18 cellular contexts compared by ENCODE assay signal in genomic region chr11:69657456-69657910, GRCh38. TPM values are rescaled to one million over a fixed set of nuclear protein-coding genes. Genes with fewer than 3 reads are reported as not detected.
DNase-seq lines count a peak whose midpoint lies in the region; ATAC-seq and TF ChIP-seq lines count a peak whose summit lies in the region.
"Had no signal": no experiment of that assay in that cellular context is flagged by ENCODE, and none has a peak within 500 bp of the region (broad histone marks: within the 10 kb centered on the region; RNA-seq: fewer than 3 reads in every experiment).

No MANE protein-coding gene starts in this region.

- H3K9me3 Mint-ChIP-seq in activated T-cell treated with anti-CD3 and anti-CD28 coated beads, Interleukin-2, amount 50 U/mL, for 72 hours = no peaks in the 10 kb centered on the region
- no peaks in the 10 kb centered on the region for H3K9me3 Mint-ChIP-seq in stimulated activated naive CD8-positive, alpha-beta T cell treated with anti-CD3 and anti-CD28 coated beads, Interleukin-15, amount 100 ng/mL, for 72 hours

- no peaks in the 10 kb centered on the region for H3K4me1 ChIP-seq in lower lobe of right lung
- peaks cover 0 to 15% (median 8%) of the 10 kb centered on the region in 6 donors for H3K4me1 ChIP-seq in spleen

- H3K4me3 Mint-ChIP-seq in activated T-cell treated with anti-CD3 and anti-CD28 coated beads, Interleukin-2, amount 50 U/mL, for 72 hours = no peak overlapping the region
- no peak overlapping the region for H3K4me3 Mint-ChIP-seq in stimulated activated naive CD8-positive, alpha-beta T cell treated with anti-CD3 and anti-CD28 coated beads, Interleukin-15, amount 100 ng/mL, for 72 hours

- no peak for TF ChIP-seq CTCF in lower lobe of right lung (IDR thresholded peaks at IDR 0.05)
- TF ChIP-seq CTCF in spleen (IDR thresholded peaks at IDR 0.05 in 8 of 11, conservative IDR thresholded peaks at IDR 0.05 in 3 of 11) = no peak

- H3K27ac ChIP-seq in SK-N-MC (0 out of 2 replicates have a peak overlapping the region, but pooled peaks have one; percentile 36), lower lobe of right lung (no peak overlapping the region), spleen (no peak overlapping the region)
- H3K27ac ChIP-seq: BLaER1 treated with 17β-estradiol and CSF1 and Interleukin-3, amounts not matched to agents 10 nM and 100 nM had no signal

- H3K4me3 ChIP-seq in SK-N-MC = no peak overlapping the region
- no peak overlapping the region for H3K4me3 ChIP-seq in lower lobe of right lung
- no peak overlapping the region for H3K4me3 ChIP-seq in spleen
- H3K4me3 ChIP-seq: BLaER1 treated with 17β-estradiol and CSF1 and Interleukin-3, amounts not matched to agents 10 nM and 100 nM had no signal

- H3K27ac Mint-ChIP-seq in activated T-cell treated with anti-CD3 and anti-CD28 coated beads, Interleukin-2, amount 50 U/mL, for 72 hours = no peak overlapping the region
- no peak overlapping the region for H3K27ac Mint-ChIP-seq in stimulated activated naive CD8-positive, alpha-beta T cell treated with anti-CD3 and anti-CD28 coated beads, Interleukin-15, amount 100 ng/mL, for 72 hours

- 85 to 92% (median 90%) methylated on average over 10 to 14 of the region's 14 CpGs for WGBS in spleen, 5 donors

- H3K36me3 Mint-ChIP-seq in activated T-cell treated with anti-CD3 and anti-CD28 coated beads, Interleukin-2, amount 50 U/mL, for 72 hours (ENCODE audit: insufficient read depth in 2 of 2) = no peaks in the 10 kb centered on the region

- intact Hi-C loops in lower lobe of right lung (cut with DNase I) = loop anchor here (10.0 kb wide), 1 partner anchor 553 kb away; no protein-coding TSS in a partner anchor
- intact Hi-C loops in spleen (cut with DNase I; ENCODE audit: low total_unique reads) = no loop called here

- H3K36me3 ChIP-seq in SK-N-MC (ENCODE audit: insufficient read depth, low read length) = peaks cover 18% of the 10 kb centered on the region
- peaks cover 25% of the 10 kb centered on the region for H3K36me3 ChIP-seq in lower lobe of right lung
- peaks cover 0 to 38% (median 10%) of the 10 kb centered on the region in 6 donors for H3K36me3 ChIP-seq in spleen

- H3K4me1 Mint-ChIP-seq in activated T-cell treated with anti-CD3 and anti-CD28 coated beads, Interleukin-2, amount 50 U/mL, for 72 hours (ENCODE audit: low read depth) = no peaks in the 10 kb centered on the region
- no peaks in the 10 kb centered on the region for H3K4me1 Mint-ChIP-seq in stimulated activated naive CD8-positive, alpha-beta T cell treated with anti-CD3 and anti-CD28 coated beads, Interleukin-15, amount 100 ng/mL, for 72 hours

- H3K9me3 ChIP-seq in SK-N-MC (ENCODE audit: low read depth, low read length) (no peaks in the 10 kb centered on the region), lower lobe of right lung (no peaks in the 10 kb centered on the region), spleen (no peaks in the 10 kb centered on the region)
- H3K9me3 ChIP-seq: BLaER1 treated with 17β-estradiol and CSF1 and Interleukin-3, amounts not matched to agents 10 nM and 100 nM had no signal

- H3K27me3 Mint-ChIP-seq in activated T-cell treated with anti-CD3 and anti-CD28 coated beads, Interleukin-2, amount 50 U/mL, for 72 hours (ENCODE audit: low read depth) = no peaks in the 10 kb centered on the region
- no peaks in the 10 kb centered on the region for H3K27me3 Mint-ChIP-seq in stimulated activated naive CD8-positive, alpha-beta T cell treated with anti-CD3 and anti-CD28 coated beads, Interleukin-15, amount 100 ng/mL, for 72 hours

- no peak for ATAC-seq in activated T-cell treated with anti-CD3 and anti-CD28 coated beads, Interleukin-2, amount 50 U/mL, for 72 hours (replicated peaks in 1 of 2)
- no peak for ATAC-seq in lower lobe of right lung
- no peak for ATAC-seq in HG02973 (IDR thresholded peaks at IDR 0.05; ENCODE audit: unreplicated experiment)
- no peak for ATAC-seq in stimulated activated naive CD8-positive, alpha-beta T cell treated with anti-CD3 and anti-CD28 coated beads, Interleukin-15, amount 100 ng/mL, for 72 hours
- ATAC-seq: Panc1 had no signal

- H3K27me3 ChIP-seq in lower lobe of right lung (ENCODE audit: low read depth) (no peaks in the 10 kb centered on the region), spleen (replicated peaks in 1 of 7) (no peaks in the 10 kb centered on the region)
- H3K27me3 ChIP-seq: BLaER1 treated with 17β-estradiol and CSF1 and Interleukin-3, amounts not matched to agents 10 nM and 100 nM had no signal

- no peak for TF ChIP-seq POLR2A in spleen (IDR thresholded peaks at IDR 0.05)

- H3K9ac ChIP-seq in SK-N-MC (ENCODE audit: insufficient read length) = no peak overlapping the region
- H3K9ac ChIP-seq: BLaER1 treated with 17β-estradiol and CSF1 and Interleukin-3, amounts not matched to agents 10 nM and 100 nM had no signal

- peak; percentile 13 for DNase-seq in activated T-cell treated with anti-CD3 and anti-CD28 coated beads, Interleukin-2, amount 50 U/mL, for 1 hour
- no peak for DNase-seq in activated T-cell treated with anti-CD3 and anti-CD28 coated beads, Interleukin-2, amount 50 U/mL, for 72 hours
- DNase-seq in SK-N-MC (ENCODE audit: low read depth, low spot score) (no peak), lower lobe of right lung (peak; percentile 22), spleen (peak; percentile 62), inferior parietal cortex (ENCODE audit: extremely low spot score) (no peak)
- no peak for DNase-seq in stimulated activated naive CD8-positive, alpha-beta T cell treated with anti-CD3 and anti-CD28 coated beads, Interleukin-15, amount 100 ng/mL, for 72 hours
- DNase-seq: activated CD4-positive, alpha-beta T cell treated with anti-CD3 and anti-CD28 coated beads for 48 hours; DMS153; NCI-H1417 treated with DMSO at 0.1 percent for 48 hours; NCI-H82; nucleus accumbens had no signal

RNA-seq across cellular contexts. Expression of gene CCND1, which starts 16.5 kb away (rescaled TPM):
- 1 to 10 TPM; 1.5 to 1.8 TPM for total RNA-seq in activated T-cell treated with anti-CD3 and anti-CD28 coated beads, Interleukin-2, amount 50 U/mL, for 72 hours
- total RNA-seq in lower lobe of right lung = 202 TPM
- total RNA-seq in spleen = 10 to 100 TPM; 14.3 to 96.6 (median 60.5) TPM
- 10 to 100 TPM in 1 of 3 donors, 1 to 10 TPM in 2; 4.3 to 22.7 (median 6.4) TPM for polyA plus RNA-seq in spleen

RNA-seq across cellular contexts. Expression of gene LTO1, which starts 17.7 kb away (rescaled TPM):
- total RNA-seq in activated T-cell treated with anti-CD3 and anti-CD28 coated beads, Interleukin-2, amount 50 U/mL, for 72 hours = 10 to 100 TPM; 30.5 to 33.2 TPM
- total RNA-seq in lower lobe of right lung (23.7 TPM), spleen (10 to 100 TPM; 21.0 to 41.4 (median 31.3) TPM)
- 10 to 100 TPM; 17.5 to 32.3 (median 30.8) TPM for polyA plus RNA-seq in spleen

RNA-seq across cellular contexts. Expression of gene FGF19, which starts 46.3 kb away (rescaled TPM):
- under 1 TPM; 0.10 to 0.35 TPM for total RNA-seq in activated T-cell treated with anti-CD3 and anti-CD28 coated beads, Interleukin-2, amount 50 U/mL, for 72 hours
- not detected for total RNA-seq in lower lobe of right lung
- total RNA-seq in spleen = not detected
- polyA plus RNA-seq in spleen = not detected
- total RNA-seq: A172, HT1080, M059J had no signal

Comparison
In these comparisons a context has a peak if more than half of its experiments do, and no peak if none do; other contexts are left out.
1. DNase-seq: peak in activated T-cell treated with anti-CD3 and anti-CD28 coated beads, Interleukin-2, amount 50 U/mL, for 1 hour (single experiment), lower lobe of right lung (single experiment) and spleen (single experiment); none in activated T-cell treated with anti-CD3 and anti-CD28 coated beads, Interleukin-2, amount 50 U/mL, for 72 hours (0 of 2), SK-N-MC (single experiment), inferior parietal cortex (single experiment) and stimulated activated naive CD8-positive, alpha-beta T cell treated with anti-CD3 and anti-CD28 coated beads, Interleukin-15, amount 100 ng/mL, for 72 hours (0 of 2).
2. RNA of gene CCND1, which starts 16.5 kb away (total RNA-seq): 202 TPM in lower lobe of right lung (single experiment) and 14.3 to 96.6 TPM in spleen; 1.5 to 1.8 TPM in activated T-cell treated with anti-CD3 and anti-CD28 coated beads, Interleukin-2, amount 50 U/mL, for 72 hours; every median in the first group is over 4 times any median in the second.